Comparison of ENCODE assay signal across 8 cellular contexts in genomic region chr9:121700165-121700830, GRCh38. TPM values are rescaled to one million over a fixed set of nuclear protein-coding genes. Genes with fewer than 3 reads are reported as not detected.
A peak's percentile ranks its signal among the peaks of the same experiment; 100 is the strongest.
DNase-seq lines count a peak whose midpoint lies in the region; ATAC-seq and TF ChIP-seq lines count a peak whose summit lies in the region.

No MANE protein-coding gene starts in this region.

- H3K27ac Mint-ChIP-seq in stimulated activated effector memory CD8-positive, alpha-beta T cell treated with anti-CD3 and anti-CD28 coated beads, Interleukin-12 subunit alpha, Interleukin-12 subunit beta, amount 100 ng/mL, for 72 hours, result no peak overlapping the region

- peaks cover 7% of the 10 kb centered on the region for H3K4me1 Mint-ChIP-seq in stimulated activated effector memory CD8-positive, alpha-beta T cell treated with anti-CD3 and anti-CD28 coated beads, Interleukin-12 subunit alpha, Interleukin-12 subunit beta, amount 100 ng/mL, for 72 hours

- no peaks in the 10 kb centered on the region for H3K9me3 Mint-ChIP-seq in stimulated activated effector memory CD8-positive, alpha-beta T cell treated with anti-CD3 and anti-CD28 coated beads, Interleukin-12 subunit alpha, Interleukin-12 subunit beta, amount 100 ng/mL, for 72 hours

- TF ChIP-seq POLR2A in breast epithelium (IDR thresholded peaks at IDR 0.05), result no peak

- peak overlapping the region; percentile 92 to 95 for H3K27ac ChIP-seq in breast epithelium

- H3K4me3 ChIP-seq in breast epithelium, result peak overlapping the region; percentile 60 to 96 (median 74)

- no peaks in the 10 kb centered on the region for H3K36me3 ChIP-seq in breast epithelium

- H3K9me3 ChIP-seq in breast epithelium, result no peaks in the 10 kb centered on the region

- H3K4me3 Mint-ChIP-seq in stimulated activated effector memory CD8-positive, alpha-beta T cell treated with anti-CD3 and anti-CD28 coated beads, Interleukin-12 subunit alpha, Interleukin-12 subunit beta, amount 100 ng/mL, for 72 hours, result peak overlapping the region; percentile 53

- no peaks in the 10 kb centered on the region for H3K36me3 Mint-ChIP-seq in stimulated activated effector memory CD8-positive, alpha-beta T cell treated with anti-CD3 and anti-CD28 coated beads, Interleukin-12 subunit alpha, Interleukin-12 subunit beta, amount 100 ng/mL, for 72 hours

- peaks cover 5 to 7% of the 10 kb centered on the region in 2 donors for H3K4me1 ChIP-seq in breast epithelium

- H3K27me3 ChIP-seq in breast epithelium, result no peaks in the 10 kb centered on the region

- ATAC-seq in stimulated activated effector memory CD8-positive, alpha-beta T cell treated with anti-CD3 and anti-CD28 coated beads, Interleukin-12 subunit alpha, Interleukin-12 subunit beta, amount 100 ng/mL, for 72 hours, result peak; percentile 43
- ATAC-seq in GM19467 (IDR thresholded peaks at IDR 0.05; ENCODE audit: unreplicated experiment), result no peak

- peak; percentile 44 to 83 (median 47) for TF ChIP-seq CTCF in breast epithelium (IDR thresholded peaks at IDR 0.05)

- intact Hi-C loops in breast epithelium (cut with DNase I; ENCODE audit: low total_unique reads), result loop anchor here (5.0 kb wide), 1 partner anchor 42 kb away; no protein-coding TSS in a partner anchor

- peak in 2 of 3 donors; percentile 5 to 10 for DNase-seq in stimulated activated CD4-positive, alpha-beta T cell treated with anti-CD3 and anti-CD28 coated beads, Interleukin-12 subunit alpha, Interleukin-12 subunit beta, amount 100 ng/mL, for 48 hours (ENCODE audit: low read depth in 2 of 3, low spot score in 1 of 3)
- no peak for DNase-seq in stimulated activated CD4-positive, alpha-beta T cell treated with anti-CD3 and anti-CD28 coated beads, Interleukin-4, amount 100 ng/mL, for 1 hour
- DNase-seq in NCI-H460 (ENCODE audit: extremely low read depth, low read depth) (peak; percentile 41), breast epithelium (ENCODE audit: low spot score in 2 of 2) (peak; percentile 86 to 96), kidney glomerular epithelial cell (lab: John Stamatoyannopoulos, UW) (peak; percentile 61), inferior parietal cortex (ENCODE audit: extremely low spot score) (no peak)
- DNase-seq in stimulated activated effector memory CD8-positive, alpha-beta T cell treated with anti-CD3 and anti-CD28 coated beads, Interleukin-12 subunit alpha, Interleukin-12 subunit beta, amount 100 ng/mL, for 72 hours (ENCODE audit: low spot score in 2 of 2), result peak in 1 of 2 donors; percentile 64

RNA-seq across cellular contexts. Expression of gene DAB2IP, which starts 48.9 kb away (rescaled TPM):
- total RNA-seq in NCI-H460 (2014; rRNA removed; shearing (Covaris generic)), result 3.8 and 3.9 TPM in 2 replicates
- 3.2 and 3.3 TPM in 2 replicates for polyA plus RNA-seq in NCI-H460 (2014; cell fraction: nucleus; rRNA removed)
- total RNA-seq in breast epithelium, result 10 to 100 TPM; 16.0 to 56.0 (median 55.8) TPM

Comparison
In these comparisons a context has a peak if more than half of its experiments do, and no peak if none do; other contexts are left out.
1. DNase-seq: peak in stimulated activated CD4-positive, alpha-beta T cell treated with anti-CD3 and anti-CD28 coated beads, Interleukin-12 subunit alpha, Interleukin-12 subunit beta, amount 100 ng/mL, for 48 hours (2 of 3), NCI-H460 (single experiment), breast epithelium (2 of 2) and kidney glomerular epithelial cell (single experiment); none in stimulated activated CD4-positive, alpha-beta T cell treated with anti-CD3 and anti-CD28 coated beads, Interleukin-4, amount 100 ng/mL, for 1 hour (single experiment) and inferior parietal cortex (single experiment).